ENCODE assay signal across 21 cellular contexts in genomic region chr6:139706949-139707348, GRCh38.
"Had no signal": no experiment of that assay in that cellular context is flagged by ENCODE, and none has a peak within 500 bp of the region (broad histone marks: within the 10 kb centered on the region; RNA-seq: fewer than 3 reads in every experiment).

No MANE protein-coding gene starts in this region.

- H3K4me3 ChIP-seq: cardiac muscle cell, esophagus squamous epithelium, lung, tibial nerve, uterus had no signal

- H3K27me3 ChIP-seq: cardiac muscle cell, esophagus squamous epithelium, tibial nerve, uterus had no signal

- H3K9me3 ChIP-seq: tibial nerve, uterus had no signal

- H3K27ac ChIP-seq: esophagus squamous epithelium, tibial nerve had no signal

- H3K36me3 ChIP-seq: cardiac muscle cell, esophagus squamous epithelium, tibial nerve, uterus had no signal

- DNase-seq: activated B cell treated with CpG ODN at 0.5 μM for 24 hours; activated CD4-positive, alpha-beta T cell treated with anti-CD3 and anti-CD28 coated beads for 48 hours; activated CD8-positive, alpha-beta T cell treated with anti-CD3 and anti-CD28 coated beads for 36 hours; activated naive CD4-positive, alpha-beta T cell; activated naive CD8-positive, alpha-beta T cell treated with anti-CD3 and anti-CD28 coated beads for 36 hours; activated T-cell treated with anti-CD3 and anti-CD28 coated beads, Interleukin-2, amount 50 U/mL, for 1 hour; amygdala; dermis blood vessel endothelial cell; effector memory CD4-positive, alpha-beta T cell; esophagus squamous epithelium; hippocampal formation; left cardiac atrium; nephron progenitor cell; nucleus accumbens; stimulated activated CD4-positive, alpha-beta T cell treated with anti-CD3 and anti-CD28 coated beads, Interleukin-15, amount 100 ng/mL, for 24 hours; stimulated activated CD4-positive, alpha-beta T cell treated with anti-CD3 and anti-CD28 coated beads, Interleukin-2, amount 100 ng/mL, for 48 hours; uterus had no signal

- ATAC-seq: activated CD8-positive, alpha-beta T cell treated with anti-CD3 and anti-CD28 coated beads for 36 hours; activated T-helper 17 cell treated with anti-CD3 and anti-CD28 coated beads, Interleukin-2, amount 50 U/mL, for 72 hours; left cardiac atrium had no signal

- H3K4me1 ChIP-seq: uterus had no signal
